In the genomic region with DNA sequence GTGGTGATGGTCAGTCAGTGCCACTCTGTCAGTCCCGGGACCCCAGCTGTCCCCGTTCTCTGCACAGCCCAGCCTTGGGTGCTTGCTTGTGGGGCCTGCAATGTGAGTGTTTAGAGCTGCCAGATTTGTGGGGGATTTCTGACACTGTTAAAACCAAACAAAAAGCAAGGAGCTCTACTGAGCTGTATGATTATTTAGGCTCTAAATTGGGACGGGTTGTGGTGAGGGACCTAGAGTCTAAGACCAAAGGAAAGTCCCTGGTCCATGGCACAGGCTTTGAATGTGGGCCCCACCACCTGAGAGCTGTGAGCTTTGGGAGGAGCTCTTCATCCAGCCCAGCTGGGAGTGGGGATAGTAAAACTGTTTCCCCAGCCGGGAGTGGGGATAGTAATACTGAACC, we compare ENCODE assay signal across 1 cellular context.
TF ChIP-seq lines count a peak whose summit lies in the region.

No MANE protein-coding gene starts in this region.

TF ChIP-seq in GM23338, 12 proteins besides CTCF, POLR2A, EP300 and RAD21 (continued from another document):
- TF ChIP-seq, protein P1, sequence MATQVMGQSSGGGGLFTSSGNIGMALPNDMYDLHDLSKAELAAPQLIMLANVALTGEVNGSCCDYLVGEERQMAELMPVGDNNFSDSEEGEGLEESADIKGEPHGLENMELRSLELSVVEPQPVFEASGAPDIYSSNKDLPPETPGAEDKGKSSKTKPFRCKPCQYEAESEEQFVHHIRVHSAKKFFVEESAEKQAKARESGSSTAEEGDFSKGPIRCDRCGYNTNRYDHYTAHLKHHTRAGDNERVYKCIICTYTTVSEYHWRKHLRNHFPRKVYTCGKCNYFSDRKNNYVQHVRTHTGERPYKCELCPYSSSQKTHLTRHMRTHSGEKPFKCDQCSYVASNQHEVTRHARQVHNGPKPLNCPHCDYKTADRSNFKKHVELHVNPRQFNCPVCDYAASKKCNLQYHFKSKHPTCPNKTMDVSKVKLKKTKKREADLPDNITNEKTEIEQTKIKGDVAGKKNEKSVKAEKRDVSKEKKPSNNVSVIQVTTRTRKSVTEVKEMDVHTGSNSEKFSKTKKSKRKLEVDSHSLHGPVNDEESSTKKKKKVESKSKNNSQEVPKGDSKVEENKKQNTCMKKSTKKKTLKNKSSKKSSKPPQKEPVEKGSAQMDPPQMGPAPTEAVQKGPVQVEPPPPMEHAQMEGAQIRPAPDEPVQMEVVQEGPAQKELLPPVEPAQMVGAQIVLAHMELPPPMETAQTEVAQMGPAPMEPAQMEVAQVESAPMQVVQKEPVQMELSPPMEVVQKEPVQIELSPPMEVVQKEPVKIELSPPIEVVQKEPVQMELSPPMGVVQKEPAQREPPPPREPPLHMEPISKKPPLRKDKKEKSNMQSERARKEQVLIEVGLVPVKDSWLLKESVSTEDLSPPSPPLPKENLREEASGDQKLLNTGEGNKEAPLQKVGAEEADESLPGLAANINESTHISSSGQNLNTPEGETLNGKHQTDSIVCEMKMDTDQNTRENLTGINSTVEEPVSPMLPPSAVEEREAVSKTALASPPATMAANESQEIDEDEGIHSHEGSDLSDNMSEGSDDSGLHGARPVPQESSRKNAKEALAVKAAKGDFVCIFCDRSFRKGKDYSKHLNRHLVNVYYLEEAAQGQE (IDR thresholded peaks at IDR 0.05; ENCODE audit: unreplicated experiment) = no peak
